1 cellular context compared by ENCODE assay signal in genomic region chr3:150605998-150606641, GRCh38.
A peak's percentile ranks its signal among the peaks of the same experiment; 100 is the strongest.
TF ChIP-seq lines count a peak whose summit lies in the region.

No MANE protein-coding gene starts in this region.

TF ChIP-seq in K562, 482 proteins besides CTCF, POLR2A, EP300 and RAD21 (continues in another document):
- 0 out of 6 replicates have a peak, but pooled peaks of 1 of the 3 experiments have one; percentile 30 for TF ChIP-seq ZBTB11 (CRISPR knock-in tag; IDR thresholded peaks at IDR 0.05)
- no peak for TF ChIP-seq ZC3H8 (IDR thresholded peaks at IDR 0.05)
- no peak for TF ChIP-seq HSF4 (CRISPR knock-in tag; IDR thresholded peaks at IDR 0.05; ENCODE audit: borderline replicate concordance)
- TF ChIP-seq MAFG (tag; conservative IDR thresholded peaks at IDR 0.05): peak; percentile 59
- TF ChIP-seq ZBTB34 (CRISPR knock-in tag; IDR thresholded peaks at IDR 0.05): no peak
- no peak for TF ChIP-seq ELF1 (tag; IDR thresholded peaks at IDR 0.05)
- TF ChIP-seq ELK3 (CRISPR knock-in tag; IDR thresholded peaks at IDR 0.05): no peak
- no peak for TF ChIP-seq MNT (conservative IDR thresholded peaks at IDR 0.05)
- no peak for TF ChIP-seq CEBPG (CRISPR knock-in tag; IDR thresholded peaks at IDR 0.05)
- TF ChIP-seq CEBPG (tag; conservative IDR thresholded peaks at IDR 0.05 in 1 of 2, IDR thresholded peaks at IDR 0.05 in 1 of 2): peak in 1 of 2 experiments; percentile 58; a peak in 2 of 4 replicates
- no peak for TF ChIP-seq SMAD3 (CRISPR knock-in tag; conservative IDR thresholded peaks at IDR 0.05)
- no peak for TF ChIP-seq ZNF24 (IDR thresholded peaks at IDR 0.05)
- TF ChIP-seq ZNF354B (CRISPR knock-in tag; IDR thresholded peaks at IDR 0.05): no peak
- TF ChIP-seq ILK (tag; IDR thresholded peaks at IDR 0.05; ENCODE audit: borderline replicate concordance, low read depth): no peak
- TF ChIP-seq CEBPB (tag; IDR thresholded peaks at IDR 0.05): peak; percentile 78
- TF ChIP-seq RBBP5 (IDR thresholded peaks at IDR 0.05; ENCODE audit: borderline replicate concordance, insufficient read depth, low read length, poor library complexity, severe bottlenecking): peak; percentile 30
- 0 out of 2 replicates have a peak, but pooled peaks have one; percentile 47 for TF ChIP-seq CREM (IDR thresholded peaks at IDR 0.05; ENCODE audit: low read depth)
- TF ChIP-seq SMARCE1 (IDR thresholded peaks at IDR 0.05): peak; percentile 49; the same call in 1 of the 2 replicates
- TF ChIP-seq HDAC1 (IDR thresholded peaks at IDR 0.05): 0 out of 4 replicates have a peak, but pooled peaks of 1 of the 2 experiments have one; percentile 22
- no peak for TF ChIP-seq REST (CRISPR knock-in tag; IDR thresholded peaks at IDR 0.05; ENCODE audit: low read depth)
- peak; percentile 95 for TF ChIP-seq ZNF384 (IDR thresholded peaks at IDR 0.05; ENCODE audit: low read depth, low read length)
- TF ChIP-seq ARID3A (IDR thresholded peaks at IDR 0.05; ENCODE audit: borderline replicate concordance, low read depth, low read length): 0 out of 2 replicates have a peak, but pooled peaks have one; percentile 41
- TF ChIP-seq VEZF1 (CRISPR knock-in tag; IDR thresholded peaks at IDR 0.05): 0 out of 2 replicates have a peak, but pooled peaks have one; percentile 10
- TF ChIP-seq TRIM24 (IDR thresholded peaks at IDR 0.05): peak in 1 of 2 experiments; percentile 48; a peak in 1 of 4 replicates
- no peak for TF ChIP-seq NUFIP1 (IDR thresholded peaks at IDR 0.05; ENCODE audit: partially characterized antibody)
- no peak for TF ChIP-seq ZNF124 (CRISPR knock-in tag; IDR thresholded peaks at IDR 0.05)
- TF ChIP-seq DMBX1 (CRISPR knock-in tag; IDR thresholded peaks at IDR 0.05; ENCODE audit: borderline replicate concordance): 0 out of 2 replicates have a peak, but pooled peaks have one; percentile 37
- TF ChIP-seq ZNF316 (IDR thresholded peaks at IDR 0.05): peak; percentile 73
- TF ChIP-seq ARID1B (IDR thresholded peaks at IDR 0.05): peak; percentile 19; the same call in 1 of the 2 replicates
- TF ChIP-seq NCOR1 (IDR thresholded peaks at IDR 0.05): peak; percentile 15; the same call in 1 of the 2 replicates
- TF ChIP-seq PHF20 (IDR thresholded peaks at IDR 0.05; ENCODE audit: partially characterized antibody): no peak
- TF ChIP-seq LARP7 (IDR thresholded peaks at IDR 0.05): peak; percentile 56; the same call in 1 of the 2 replicates
- TF ChIP-seq TARDBP (IDR thresholded peaks at IDR 0.05): no peak
- TF ChIP-seq POLR2H (tag; IDR thresholded peaks at IDR 0.05; ENCODE audit: low read depth): no peak
- 0 out of 2 replicates have a peak, but pooled peaks have one; percentile 13 for TF ChIP-seq ZNF449 (CRISPR knock-in tag; IDR thresholded peaks at IDR 0.05)
- no peak for TF ChIP-seq ADNP (tag; IDR thresholded peaks at IDR 0.05)
- no peak for TF ChIP-seq NCOA2 (IDR thresholded peaks at IDR 0.05; ENCODE audit: partially characterized antibody in 2 of 2)
- no peak for TF ChIP-seq CGGBP1 (CRISPR knock-in tag; IDR thresholded peaks at IDR 0.05)
- TF ChIP-seq ZNF253 (CRISPR knock-in tag; conservative IDR thresholded peaks at IDR 0.05): no peak
- peak; percentile 68 for TF ChIP-seq C11orf30 (IDR thresholded peaks at IDR 0.05; ENCODE audit: low read depth)
- no peak for TF ChIP-seq CHCHD3 (CRISPR knock-in tag; IDR thresholded peaks at IDR 0.05)
- no peak for TF ChIP-seq ZNF551 (CRISPR knock-in tag; IDR thresholded peaks at IDR 0.05)
- TF ChIP-seq EHMT2 (IDR thresholded peaks at IDR 0.05): peak; percentile 49; the same call in 1 of the 2 replicates
- peak; percentile 56; the same call in 1 of the 2 replicates for TF ChIP-seq SMARCA4 (IDR thresholded peaks at IDR 0.05)
- TF ChIP-seq JUND (IDR thresholded peaks at IDR 0.05; ENCODE audit: borderline replicate concordance, low read depth, low read length): no peak
- no peak; the same call in 2 of the 3 replicates for TF ChIP-seq JUND (tag; IDR thresholded peaks at IDR 0.05; ENCODE audit: borderline replicate concordance, low read depth, low read length)
- no peak for TF ChIP-seq ZBTB17 (CRISPR knock-in tag; IDR thresholded peaks at IDR 0.05)
- TF ChIP-seq ETV1 (tag; conservative IDR thresholded peaks at IDR 0.05; ENCODE audit: low read depth): peak; percentile 57; the same call in 1 of the 2 replicates
